Comparison of ENCODE assay signal across 16 cellular contexts in the genomic region with DNA sequence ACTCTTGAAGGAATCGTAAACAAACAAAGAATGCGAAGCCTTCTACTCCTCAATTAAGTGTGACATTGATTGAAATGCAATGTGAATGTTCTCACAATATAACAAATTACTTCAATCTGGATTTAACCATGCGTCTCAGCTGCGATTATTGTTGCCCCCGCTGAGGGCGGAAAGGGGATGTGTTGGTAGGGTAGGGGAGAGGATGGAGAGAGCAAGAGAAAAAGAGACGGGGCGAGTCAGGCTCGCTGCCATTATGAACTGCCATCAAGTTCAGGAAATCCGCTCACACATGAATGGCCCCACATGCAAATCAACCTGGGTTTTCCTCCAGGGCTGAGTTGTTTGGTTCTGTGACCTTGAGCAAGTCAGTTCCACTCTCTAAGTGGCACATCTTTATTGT.
DNase-seq lines count a peak whose midpoint lies in the region; ATAC-seq and TF ChIP-seq lines count a peak whose summit lies in the region.
"Had no signal": no experiment of that assay in that cellular context is flagged by ENCODE, and none has a peak within 500 bp of the region (broad histone marks: within the 10 kb centered on the region; RNA-seq: fewer than 3 reads in every experiment).

No MANE protein-coding gene starts in this region.

- peaks cover 24% of the 10 kb centered on the region for H3K27me3 Mint-ChIP-seq in T-helper 17 cell
- peaks cover 5% of the 10 kb centered on the region for H3K27me3 Mint-ChIP-seq in activated CD8-positive, alpha-beta T cell treated with anti-CD3 and anti-CD28 coated beads, Interleukin-2, amount 10 ng/mL, durations not matched to agents 7 days and 5 days (ENCODE audit: low read depth)

- no peak overlapping the region for H3K4me3 Mint-ChIP-seq in T-helper 17 cell
- no peak overlapping the region for H3K4me3 Mint-ChIP-seq in activated CD8-positive, alpha-beta T cell treated with anti-CD3 and anti-CD28 coated beads, Interleukin-2, amount 10 ng/mL, durations not matched to agents 7 days and 5 days

- ATAC-seq in heart right ventricle: no peak
- peak; percentile 78 for ATAC-seq in HG02885 (IDR thresholded peaks at IDR 0.05; ENCODE audit: poor library complexity, unreplicated experiment)
- ATAC-seq in T-helper 17 cell: peak; percentile 39
- ATAC-seq in HG02973 (IDR thresholded peaks at IDR 0.05; ENCODE audit: unreplicated experiment): no peak
- no peak for ATAC-seq in activated CD8-positive, alpha-beta T cell treated with anti-CD3 and anti-CD28 coated beads, Interleukin-2, amount 10 ng/mL, durations not matched to agents 7 days and 5 days
- no peak for ATAC-seq in GM19328 (IDR thresholded peaks at IDR 0.05; ENCODE audit: unreplicated experiment)

- TF ChIP-seq CTCF in right atrium auricular region (IDR thresholded peaks at IDR 0.05) (no peak), heart right ventricle (IDR thresholded peaks at IDR 0.05) (no peak)

- H3K4me1 ChIP-seq in right atrium auricular region (peaks cover 0 to 6% of the 10 kb centered on the region in 2 donors), heart right ventricle (peaks cover 0 to 18% (median 3%) of the 10 kb centered on the region in 9 donors)
- H3K4me1 ChIP-seq: A549 had no signal

- H3K27ac ChIP-seq in right atrium auricular region (peak overlapping the region; percentile 21 to 56), heart right ventricle (peak overlapping the region in 5 of 10 donors; percentile 49 to 67 (median 60))
- H3K27ac ChIP-seq: A549 had no signal

- WGBS in heart right ventricle, 2 donors: 71 to 75% methylated on average over 10 of the region's 10 CpGs

- H3K27me3 ChIP-seq in right atrium auricular region (no peaks in the 10 kb centered on the region), heart right ventricle (no peaks in the 10 kb centered on the region)

- CTCF ChIA-PET in activated CD8-positive, alpha-beta T cell treated with anti-CD3 and anti-CD28 coated beads, Interleukin-2, amount 10 ng/mL, durations not matched to agents 7 days and 5 days (lab: Charles Lee): no interaction called here

- POLR2A ChIA-PET in activated CD8-positive, alpha-beta T cell treated with anti-CD3 and anti-CD28 coated beads, Interleukin-2, amount 10 ng/mL, durations not matched to agents 7 days and 5 days (lab: Charles Lee): no interaction called here

- H3K9me3 Mint-ChIP-seq in activated CD8-positive, alpha-beta T cell treated with anti-CD3 and anti-CD28 coated beads, Interleukin-2, amount 10 ng/mL, durations not matched to agents 7 days and 5 days (ENCODE audit: insufficient read depth): no peaks in the 10 kb centered on the region
- H3K9me3 Mint-ChIP-seq: activated T-helper 2 cell treated with anti-CD3 and anti-CD28 coated beads, Interferon-gamma antibody, Interleukin-2, Interleukin-4, amounts not matched to agents 10 μg/mL and 5 μg/mL and 100 μg/mL, durations not matched to agents 14 hours and 24 hours and 36 hours had no signal

- peaks cover 3% of the 10 kb centered on the region for H3K4me1 Mint-ChIP-seq in T-helper 17 cell
- no peaks in the 10 kb centered on the region for H3K4me1 Mint-ChIP-seq in activated CD8-positive, alpha-beta T cell treated with anti-CD3 and anti-CD28 coated beads, Interleukin-2, amount 10 ng/mL, durations not matched to agents 7 days and 5 days (ENCODE audit: low read depth)

- H3K27ac Mint-ChIP-seq in T-helper 17 cell: no peak overlapping the region
- no peak overlapping the region for H3K27ac Mint-ChIP-seq in activated CD8-positive, alpha-beta T cell treated with anti-CD3 and anti-CD28 coated beads, Interleukin-2, amount 10 ng/mL, durations not matched to agents 7 days and 5 days
- H3K27ac Mint-ChIP-seq: activated T-helper 2 cell treated with anti-CD3 and anti-CD28 coated beads, Interferon-gamma antibody, Interleukin-2, Interleukin-4, amounts not matched to agents 10 μg/mL and 5 μg/mL and 100 μg/mL, durations not matched to agents 14 hours and 24 hours and 36 hours had no signal

- DNase-seq in right atrium auricular region (ENCODE audit: low spot score): no peak
- no peak for DNase-seq in heart right ventricle
- no peak for DNase-seq in T-helper 17 cell
- DNase-seq in HPDE6-E6E7 (ENCODE audit: extremely low spot score): no peak
- DNase-seq in activated CD8-positive, alpha-beta T cell treated with anti-CD3 and anti-CD28 coated beads, Interleukin-2, amount 10 ng/mL, durations not matched to agents 7 days and 5 days: no peak
- DNase-seq: activated CD4-positive, alpha-beta T cell treated with anti-CD3 and anti-CD28 coated beads, Interleukin-2, amount 50 U/mL, for 4 hours; HCEC 1CT; NCI-H1105; NCI-H226; nucleus accumbens; T-helper 2 cell had no signal

- intact Hi-C loops in heart right ventricle (cut with DNase I): no loop called here

- H3K9me3 ChIP-seq in right atrium auricular region (no peaks in the 10 kb centered on the region), heart right ventricle (no peaks in the 10 kb centered on the region), T-helper 17 cell (ENCODE audit: control insufficient read depth, low read length, poor library complexity, severe bottlenecking) (no peaks in the 10 kb centered on the region)
- H3K9me3 ChIP-seq: A549 had no signal

- H3K4me3 ChIP-seq in right atrium auricular region: no peak overlapping the region
- no peak overlapping the region for H3K4me3 ChIP-seq in heart right ventricle
- H3K4me3 ChIP-seq: A549 had no signal

- peaks cover 4% of the 10 kb centered on the region for H3K36me3 Mint-ChIP-seq in T-helper 17 cell (ENCODE audit: low read depth)
- H3K36me3 Mint-ChIP-seq in activated CD8-positive, alpha-beta T cell treated with anti-CD3 and anti-CD28 coated beads, Interleukin-2, amount 10 ng/mL, durations not matched to agents 7 days and 5 days (ENCODE audit: low read depth): no peaks in the 10 kb centered on the region

- H3K36me3 ChIP-seq in right atrium auricular region (no peaks in the 10 kb centered on the region), heart right ventricle (no peaks in the 10 kb centered on the region)

Comparison
In these comparisons a context has a peak if more than half of its experiments do, and no peak if none do; other contexts are left out.
1. ATAC-seq: peak in HG02885 (single experiment) and T-helper 17 cell (single experiment); none in heart right ventricle (0 of 8), HG02973 (single experiment), activated CD8-positive, alpha-beta T cell treated with anti-CD3 and anti-CD28 coated beads, Interleukin-2, amount 10 ng/mL, durations not matched to agents 7 days and 5 days (single experiment) and GM19328 (single experiment).